In the genomic region with DNA sequence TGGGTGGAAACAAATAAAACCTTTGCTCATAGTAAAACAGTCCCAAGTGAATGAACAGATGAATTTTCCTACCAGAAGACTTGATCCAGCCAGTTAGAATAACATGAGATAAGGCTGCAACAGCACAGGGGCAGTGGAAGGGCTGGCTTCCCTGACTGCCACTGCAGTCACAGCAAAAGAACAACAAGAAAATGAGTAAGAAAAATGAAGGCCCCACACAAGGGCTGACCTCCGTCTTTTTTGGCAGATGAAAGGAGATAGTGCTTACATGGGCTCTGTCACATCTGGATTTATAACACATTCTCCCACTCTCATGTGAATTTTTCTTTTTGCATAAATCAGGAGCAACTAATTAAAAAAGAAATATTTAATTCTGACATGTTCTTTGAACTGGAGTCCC, we compare ENCODE assay signal across 1 cellular context.
TF ChIP-seq lines count a peak whose summit lies in the region.

No MANE protein-coding gene starts in this region.

TF ChIP-seq in SK-N-SH, 30 proteins besides CTCF, POLR2A, EP300 and RAD21 (continued from another document):
- TF ChIP-seq, protein P1, sequence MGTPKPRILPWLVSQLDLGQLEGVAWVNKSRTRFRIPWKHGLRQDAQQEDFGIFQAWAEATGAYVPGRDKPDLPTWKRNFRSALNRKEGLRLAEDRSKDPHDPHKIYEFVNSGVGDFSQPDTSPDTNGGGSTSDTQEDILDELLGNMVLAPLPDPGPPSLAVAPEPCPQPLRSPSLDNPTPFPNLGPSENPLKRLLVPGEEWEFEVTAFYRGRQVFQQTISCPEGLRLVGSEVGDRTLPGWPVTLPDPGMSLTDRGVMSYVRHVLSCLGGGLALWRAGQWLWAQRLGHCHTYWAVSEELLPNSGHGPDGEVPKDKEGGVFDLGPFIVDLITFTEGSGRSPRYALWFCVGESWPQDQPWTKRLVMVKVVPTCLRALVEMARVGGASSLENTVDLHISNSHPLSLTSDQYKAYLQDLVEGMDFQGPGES (IDR thresholded peaks at IDR 0.05; ENCODE audit: low read depth, low read length): no peak
- TF ChIP-seq, protein P2, sequence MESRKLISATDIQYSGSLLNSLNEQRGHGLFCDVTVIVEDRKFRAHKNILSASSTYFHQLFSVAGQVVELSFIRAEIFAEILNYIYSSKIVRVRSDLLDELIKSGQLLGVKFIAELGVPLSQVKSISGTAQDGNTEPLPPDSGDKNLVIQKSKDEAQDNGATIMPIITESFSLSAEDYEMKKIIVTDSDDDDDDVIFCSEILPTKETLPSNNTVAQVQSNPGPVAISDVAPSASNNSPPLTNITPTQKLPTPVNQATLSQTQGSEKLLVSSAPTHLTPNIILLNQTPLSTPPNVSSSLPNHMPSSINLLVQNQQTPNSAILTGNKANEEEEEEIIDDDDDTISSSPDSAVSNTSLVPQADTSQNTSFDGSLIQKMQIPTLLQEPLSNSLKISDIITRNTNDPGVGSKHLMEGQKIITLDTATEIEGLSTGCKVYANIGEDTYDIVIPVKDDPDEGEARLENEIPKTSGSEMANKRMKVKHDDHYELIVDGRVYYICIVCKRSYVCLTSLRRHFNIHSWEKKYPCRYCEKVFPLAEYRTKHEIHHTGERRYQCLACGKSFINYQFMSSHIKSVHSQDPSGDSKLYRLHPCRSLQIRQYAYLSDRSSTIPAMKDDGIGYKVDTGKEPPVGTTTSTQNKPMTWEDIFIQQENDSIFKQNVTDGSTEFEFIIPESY (IDR thresholded peaks at IDR 0.05; ENCODE audit: borderline replicate concordance, low read depth): no peak
- TF ChIP-seq, protein P3, sequence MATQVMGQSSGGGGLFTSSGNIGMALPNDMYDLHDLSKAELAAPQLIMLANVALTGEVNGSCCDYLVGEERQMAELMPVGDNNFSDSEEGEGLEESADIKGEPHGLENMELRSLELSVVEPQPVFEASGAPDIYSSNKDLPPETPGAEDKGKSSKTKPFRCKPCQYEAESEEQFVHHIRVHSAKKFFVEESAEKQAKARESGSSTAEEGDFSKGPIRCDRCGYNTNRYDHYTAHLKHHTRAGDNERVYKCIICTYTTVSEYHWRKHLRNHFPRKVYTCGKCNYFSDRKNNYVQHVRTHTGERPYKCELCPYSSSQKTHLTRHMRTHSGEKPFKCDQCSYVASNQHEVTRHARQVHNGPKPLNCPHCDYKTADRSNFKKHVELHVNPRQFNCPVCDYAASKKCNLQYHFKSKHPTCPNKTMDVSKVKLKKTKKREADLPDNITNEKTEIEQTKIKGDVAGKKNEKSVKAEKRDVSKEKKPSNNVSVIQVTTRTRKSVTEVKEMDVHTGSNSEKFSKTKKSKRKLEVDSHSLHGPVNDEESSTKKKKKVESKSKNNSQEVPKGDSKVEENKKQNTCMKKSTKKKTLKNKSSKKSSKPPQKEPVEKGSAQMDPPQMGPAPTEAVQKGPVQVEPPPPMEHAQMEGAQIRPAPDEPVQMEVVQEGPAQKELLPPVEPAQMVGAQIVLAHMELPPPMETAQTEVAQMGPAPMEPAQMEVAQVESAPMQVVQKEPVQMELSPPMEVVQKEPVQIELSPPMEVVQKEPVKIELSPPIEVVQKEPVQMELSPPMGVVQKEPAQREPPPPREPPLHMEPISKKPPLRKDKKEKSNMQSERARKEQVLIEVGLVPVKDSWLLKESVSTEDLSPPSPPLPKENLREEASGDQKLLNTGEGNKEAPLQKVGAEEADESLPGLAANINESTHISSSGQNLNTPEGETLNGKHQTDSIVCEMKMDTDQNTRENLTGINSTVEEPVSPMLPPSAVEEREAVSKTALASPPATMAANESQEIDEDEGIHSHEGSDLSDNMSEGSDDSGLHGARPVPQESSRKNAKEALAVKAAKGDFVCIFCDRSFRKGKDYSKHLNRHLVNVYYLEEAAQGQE (IDR thresholded peaks at IDR 0.05; ENCODE audit: low read depth, low read length): no peak
- TF ChIP-seq JUND (IDR thresholded peaks at IDR 0.05) (no peak), POLR2AphosphoS5 (IDR thresholded peaks at IDR 0.05; ENCODE audit: low read depth, low read length) (no peak), SMC3 (IDR thresholded peaks at IDR 0.05; ENCODE audit: low read depth, low read length) (no peak)
